In the genomic region with DNA sequence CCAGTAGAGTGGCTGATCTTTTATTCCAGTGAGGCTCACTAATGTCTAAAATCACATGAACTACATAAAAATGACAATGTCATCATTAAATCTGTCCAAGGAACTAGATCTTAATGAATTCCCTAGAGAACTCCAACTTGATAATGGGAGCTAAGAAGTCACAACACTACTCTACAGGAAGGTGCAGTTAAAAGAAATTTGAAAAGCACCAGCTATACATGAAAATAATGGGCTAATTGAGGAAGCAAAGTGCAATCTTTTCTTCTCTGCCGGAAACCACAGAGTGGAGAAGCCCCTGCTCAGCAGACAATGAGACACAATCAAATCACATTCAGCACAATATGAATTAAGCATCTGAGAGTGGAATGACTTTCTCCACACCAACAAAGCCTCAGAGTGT, we compare ENCODE assay signal across 27 cellular contexts.
"Had no signal": no experiment of that assay in that cellular context is flagged by ENCODE, and none has a peak within 500 bp of the region (broad histone marks: within the 10 kb centered on the region; RNA-seq: fewer than 3 reads in every experiment).

No MANE protein-coding gene starts in this region.

- H3K9me3 Mint-ChIP-seq: activated CD4-positive, alpha-beta memory T cell treated with anti-CD3 and anti-CD28 coated beads, Interleukin-2, amount 10 ng/mL, durations not matched to agents 7 days and 5 days; activated CD4-positive, alpha-beta T cell treated with anti-CD3 and anti-CD28 coated beads, Interleukin-2, amount 10 ng/mL, durations not matched to agents 24 days and 14 days; activated naive CD4-positive, alpha-beta T cell treated with anti-CD3 and anti-CD28 coated beads, Interleukin-2, amount 50 U/mL, for 24 hours; endodermal cell; mesothelial cell of epicardium; stimulated activated naive B cell treated with anti-CD40 and anti-IgM and Interleukin-4, amounts not matched to agents 10 μg/mL and 1 μg/mL and 100 μg/mL, for 72 hours had no signal

- H3K27ac ChIP-seq: body of pancreas, cardiac muscle cell, esophagus squamous epithelium, gastroesophageal sphincter, sigmoid colon, transverse colon had no signal

- H3K36me3 Mint-ChIP-seq: activated naive CD4-positive, alpha-beta T cell treated with anti-CD3 and anti-CD28 coated beads, Interleukin-2, amount 50 U/mL, for 24 hours; mesothelial cell of epicardium; natural killer cell treated with Interleukin-12 subunit alpha and Interleukin-12 subunit beta and Interleukin-15 and Interleukin-18, amount 100 ng/mL, for 72 hours; stimulated activated naive B cell treated with anti-CD40 and anti-IgM and Interleukin-4, amounts not matched to agents 10 μg/mL and 1 μg/mL and 100 μg/mL, for 72 hours had no signal

- H3K4me3 ChIP-seq: body of pancreas, cardiac muscle cell, esophagus squamous epithelium, gastroesophageal sphincter, sigmoid colon, smooth muscle cell, transverse colon had no signal

- H3K36me3 ChIP-seq: cardiac muscle cell, esophagus squamous epithelium, sigmoid colon, transverse colon had no signal

- H3K27me3 Mint-ChIP-seq: activated CD4-positive, alpha-beta memory T cell treated with anti-CD3 and anti-CD28 coated beads, Interleukin-2, amount 10 ng/mL, durations not matched to agents 7 days and 5 days; natural killer cell treated with Interleukin-12 subunit alpha and Interleukin-12 subunit beta and Interleukin-15 and Interleukin-18, amount 100 ng/mL, for 72 hours; stimulated activated naive B cell treated with anti-CD40 and anti-IgM and Interleukin-4, amounts not matched to agents 10 μg/mL and 1 μg/mL and 100 μg/mL, for 72 hours had no signal

- H3K27ac Mint-ChIP-seq: activated CD4-positive, alpha-beta memory T cell treated with anti-CD3 and anti-CD28 coated beads, Interleukin-2, amount 10 ng/mL, durations not matched to agents 7 days and 5 days; activated CD4-positive, alpha-beta T cell treated with anti-CD3 and anti-CD28 coated beads, Interleukin-2, amount 10 ng/mL, durations not matched to agents 24 days and 14 days; activated naive CD4-positive, alpha-beta T cell treated with anti-CD3 and anti-CD28 coated beads, Interleukin-2, amount 50 U/mL, for 24 hours; endodermal cell; mesothelial cell of epicardium; natural killer cell treated with Interleukin-12 subunit alpha and Interleukin-12 subunit beta and Interleukin-15 and Interleukin-18, amount 100 ng/mL, for 72 hours; stimulated activated naive B cell treated with anti-CD40 and anti-IgM and Interleukin-4, amounts not matched to agents 10 μg/mL and 1 μg/mL and 100 μg/mL, for 72 hours had no signal

- DNase-seq: activated CD4-positive, alpha-beta memory T cell treated with anti-CD3 and anti-CD28 coated beads, Interleukin-2, amount 10 ng/mL, durations not matched to agents 7 days and 5 days; activated CD4-positive, alpha-beta T cell treated with anti-CD3 and anti-CD28 coated beads, Interleukin-2, amount 10 ng/mL, durations not matched to agents 24 days and 14 days; activated gamma-delta T cell; anterior cingulate cortex; body of pancreas; cortex of kidney; endodermal cell; esophagus squamous epithelium; head of caudate nucleus; hypothalamus; left ventricle myocardium superior; mammary epithelial cell; nucleus accumbens; posterior cingulate gyrus; sigmoid colon; stimulated activated CD4-positive, alpha-beta T cell treated with anti-CD3 and anti-CD28 coated beads, Interleukin-15, amount 100 ng/mL, for 24 hours; stimulated activated CD8-positive, alpha-beta memory T cell treated with anti-CD3 and anti-CD28 coated beads, Interleukin-4, amount 100 ng/mL, for 48 hours; stimulated activated naive B cell treated with anti-CD40 and anti-IgM and Interleukin-4, amounts not matched to agents 10 μg/mL and 1 μg/mL and 100 μg/mL, for 72 hours; T1000; transverse colon had no signal

- H3K4me2 ChIP-seq: smooth muscle cell had no signal

- H3K9me3 ChIP-seq: body of pancreas, esophagus squamous epithelium, gastroesophageal sphincter, sigmoid colon, transverse colon had no signal

- H3K4me3 Mint-ChIP-seq: activated CD4-positive, alpha-beta memory T cell treated with anti-CD3 and anti-CD28 coated beads, Interleukin-2, amount 10 ng/mL, durations not matched to agents 7 days and 5 days; activated CD4-positive, alpha-beta T cell treated with anti-CD3 and anti-CD28 coated beads, Interleukin-2, amount 10 ng/mL, durations not matched to agents 24 days and 14 days; activated naive CD4-positive, alpha-beta T cell treated with anti-CD3 and anti-CD28 coated beads, Interleukin-2, amount 50 U/mL, for 24 hours; endodermal cell; mesothelial cell of epicardium; natural killer cell treated with Interleukin-12 subunit alpha and Interleukin-12 subunit beta and Interleukin-15 and Interleukin-18, amount 100 ng/mL, for 72 hours; stimulated activated naive B cell treated with anti-CD40 and anti-IgM and Interleukin-4, amounts not matched to agents 10 μg/mL and 1 μg/mL and 100 μg/mL, for 72 hours had no signal

- ATAC-seq: activated CD4-positive, CD25-positive, alpha-beta regulatory T cell treated with anti-CD3 and anti-CD28 coated beads, Interleukin-2, amount 50 U/mL, for 24 hours; body of pancreas; gastroesophageal sphincter; left ventricle myocardium superior; natural killer cell treated with Interleukin-12 subunit alpha and Interleukin-12 subunit beta and Interleukin-15 and Interleukin-18, amount 100 ng/mL, for 72 hours; stimulated activated naive B cell treated with anti-CD40 and anti-IgM and Interleukin-4, amounts not matched to agents 10 μg/mL and 1 μg/mL and 100 μg/mL, for 72 hours had no signal

- H3K4me1 ChIP-seq: body of pancreas, esophagus squamous epithelium, gastroesophageal sphincter, sigmoid colon had no signal

- H3K4me1 Mint-ChIP-seq: activated CD4-positive, alpha-beta memory T cell treated with anti-CD3 and anti-CD28 coated beads, Interleukin-2, amount 10 ng/mL, durations not matched to agents 7 days and 5 days; activated CD4-positive, alpha-beta T cell treated with anti-CD3 and anti-CD28 coated beads, Interleukin-2, amount 10 ng/mL, durations not matched to agents 24 days and 14 days; activated naive CD4-positive, alpha-beta T cell treated with anti-CD3 and anti-CD28 coated beads, Interleukin-2, amount 50 U/mL, for 24 hours; mesothelial cell of epicardium; stimulated activated naive B cell treated with anti-CD40 and anti-IgM and Interleukin-4, amounts not matched to agents 10 μg/mL and 1 μg/mL and 100 μg/mL, for 72 hours had no signal

- H3K27me3 ChIP-seq: body of pancreas, cardiac muscle cell, esophagus squamous epithelium, gastroesophageal sphincter, sigmoid colon, transverse colon had no signal
